Comparison of ENCODE assay signal across 14 cellular contexts in genomic region chr13:40598599-40598998, GRCh38.
DNase-seq lines count a peak whose midpoint lies in the region; ATAC-seq, FAIRE-seq and TF ChIP-seq lines count a peak whose summit lies in the region.
"Had no signal": no experiment of that assay in that cellular context is flagged by ENCODE, and none has a peak within 500 bp of the region (broad histone marks: within the 10 kb centered on the region; RNA-seq: fewer than 3 reads in every experiment).

No MANE protein-coding gene starts in this region.

- H3F3A ChIP-seq in GM23338 (replicated peaks; ENCODE audit: low read depth) = peaks cover 3% of the 10 kb centered on the region; the same call in 1 of the 2 replicates

- WGBS in adrenal gland, 4 donors = 33 to 44% (median 38%) methylated on average over 1 of the region's 1 CpG
- 9 to 20% methylated on average over 1 of the region's 1 CpG for WGBS in pancreas, 2 donors
- 36 to 70% methylated on average over 1 of the region's 1 CpG for WGBS in upper lobe of left lung, 2 donors

- peaks cover 97% of the 10 kb centered on the region for H3K4me1 Mint-ChIP-seq in CD8-positive, alpha-beta T cell (ENCODE audit: low read depth)
- H3K4me1 Mint-ChIP-seq in GM23338 = peaks cover 82% of the 10 kb centered on the region

- H3K27ac Mint-ChIP-seq in CD8-positive, alpha-beta T cell = peak overlapping the region; percentile 88
- H3K27ac Mint-ChIP-seq in GM23338 = 0 out of 2 replicates have a peak overlapping the region, but pooled peaks have one; percentile 66

- H4K20me1 ChIP-seq in GM23338 (replicated peaks; ENCODE audit: insufficient read depth) = peaks cover 75% of the 10 kb centered on the region

- no peak for TF ChIP-seq CTCF in CD8-positive, alpha-beta T cell (IDR thresholded peaks at IDR 0.05)
- TF ChIP-seq CTCF in GM23338 (conservative IDR thresholded peaks at IDR 0.05; ENCODE audit: low read depth in 2 of 2) (no peak), adrenal gland (IDR thresholded peaks at IDR 0.05) (no peak), pancreas (IDR thresholded peaks at IDR 0.05) (no peak), ascending aorta (IDR thresholded peaks at IDR 0.05) (no peak), upper lobe of left lung (IDR thresholded peaks at IDR 0.05) (no peak)

- no peak overlapping the region for H3K4me3 ChIP-seq in CD8-positive, alpha-beta T cell (ENCODE audit: low read depth, low read length)
- H3K4me3 ChIP-seq in GM23338 (no peak overlapping the region), adrenal gland (no peak overlapping the region), pancreas (no peak overlapping the region), ascending aorta (no peak overlapping the region), upper lobe of left lung (no peak overlapping the region)
- H3K4me3 ChIP-seq: K562 had no signal

- intact Hi-C loops in CD8-positive, alpha-beta T cell (cut with DNase I, micrococcal nuclease) = loop anchor here in 1 of 2 experiments (10.0 kb wide), 1 partner anchor 914 kb away; no protein-coding TSS in a partner anchor
- intact Hi-C loops in adrenal gland (cut with DNase I) (no loop called here), pancreas (cut with DNase I) (no loop called here), ascending aorta (cut with DNase I) (no loop called here)

- CTCF ChIA-PET in CD8-positive, alpha-beta T cell (lab: Charles Lee) = interaction anchor here (1.1 kb wide), 1 partner anchor 378 kb away, joined by 3 read pairs; no protein-coding TSS in a partner anchor

- peak; percentile 59 for FAIRE-seq in pancreas (lab: Jason Lieb, UNC)
- FAIRE-seq: K562 had no signal

- POLR2A ChIA-PET in CD8-positive, alpha-beta T cell (lab: Charles Lee) = interaction anchor here (0.5 to 1.5 kb wide), 4 partner anchors 14 to 915 kb away, joined by 3 to 4 read pairs (median 4); no protein-coding TSS in a partner anchor

- H3K4me3 Mint-ChIP-seq in CD8-positive, alpha-beta T cell = peak overlapping the region; percentile 71
- H3K4me3 Mint-ChIP-seq in GM23338 = no peak overlapping the region; the same call in 2 of the 3 replicates

- H3K4me2 ChIP-seq in GM23338 = peak overlapping the region; percentile 53; the same call in 1 of the 2 replicates

- no peak overlapping the region for H2AFZ ChIP-seq in GM23338

- TF ChIP-seq EP300 in upper lobe of left lung (IDR thresholded peaks at IDR 0.05) = no peak

- no peak overlapping the region for H3K27ac ChIP-seq in CD8-positive, alpha-beta T cell (ENCODE audit: low read depth, low read length)
- H3K27ac ChIP-seq in GM23338 (ENCODE audit: low read depth) (no peak overlapping the region), adrenal gland (peak overlapping the region in 2 of 5 donors; percentile 23 to 53), pancreas (peak overlapping the region in 1 of 4 donors; percentile 58), ascending aorta (no peak overlapping the region), upper lobe of left lung (no peak overlapping the region)

- peaks cover 100% of the 10 kb centered on the region for H3K79me2 ChIP-seq in GM23338 (replicated peaks; ENCODE audit: insufficient read depth)

- H3K9me3 Mint-ChIP-seq in CD8-positive, alpha-beta T cell = no peaks in the 10 kb centered on the region
- H3K9me3 Mint-ChIP-seq in GM23338 = no peaks in the 10 kb centered on the region

- ATAC-seq in CD8-positive, alpha-beta T cell = no peak
- ATAC-seq in GM23338 (peak; percentile 18; the same call in 2 of the 3 replicates), pancreas (peak; percentile 55 to 81 (median 75)), upper lobe of left lung (ENCODE audit: low FRiP score in 2 of 2) (no peak), HG03280 (IDR thresholded peaks at IDR 0.05; ENCODE audit: unreplicated experiment) (no peak)
- ATAC-seq: K562 had no signal

- H3K27me3 Mint-ChIP-seq in CD8-positive, alpha-beta T cell (ENCODE audit: low read depth) = no peaks in the 10 kb centered on the region
- peaks cover 7% of the 10 kb centered on the region for H3K27me3 Mint-ChIP-seq in GM23338 (ENCODE audit: insufficient read depth, low read depth, poor library complexity)

- H3K36me3 ChIP-seq in CD8-positive, alpha-beta T cell (ENCODE audit: insufficient read depth, low read length) = no peaks in the 10 kb centered on the region
- H3K36me3 ChIP-seq in GM23338 (ENCODE audit: insufficient read depth) (no peaks in the 10 kb centered on the region), adrenal gland (replicated peaks in 1 of 2) (no peaks in the 10 kb centered on the region), pancreas (no peaks in the 10 kb centered on the region), ascending aorta (no peaks in the 10 kb centered on the region), upper lobe of left lung (no peaks in the 10 kb centered on the region)

- peaks cover 3% of the 10 kb centered on the region for H3K36me3 Mint-ChIP-seq in CD8-positive, alpha-beta T cell
- H3K36me3 Mint-ChIP-seq in GM23338 (ENCODE audit: low read depth) = no peaks in the 10 kb centered on the region; the same call in 2 of the 3 replicates

- H3K4me1 ChIP-seq in CD8-positive, alpha-beta T cell (ENCODE audit: insufficient read depth, low read length) = peaks cover 94% of the 10 kb centered on the region
- H3K4me1 ChIP-seq in GM23338 (ENCODE audit: insufficient read depth) = peaks cover 84% of the 10 kb centered on the region
- peaks cover 10 to 45% of the 10 kb centered on the region in 2 donors for H3K4me1 ChIP-seq in adrenal gland (replicated peaks in 1 of 2)
- peaks cover 13 to 28% (median 19%) of the 10 kb centered on the region in 3 donors for H3K4me1 ChIP-seq in pancreas
- H3K4me1 ChIP-seq in ascending aorta = peaks cover 0 to 23% of the 10 kb centered on the region in 2 donors
- peaks cover 22 to 41% (median 30%) of the 10 kb centered on the region in 4 donors for H3K4me1 ChIP-seq in upper lobe of left lung

- TF ChIP-seq POLR2A in adrenal gland (IDR thresholded peaks at IDR 0.05) (peak in 1 of 2 donors; percentile 21), upper lobe of left lung (IDR thresholded peaks at IDR 0.05) (no peak)

- H3K9me3 ChIP-seq in CD8-positive, alpha-beta T cell (ENCODE audit: low read length) = no peaks in the 10 kb centered on the region
- H3K9me3 ChIP-seq in adrenal gland (replicated peaks in 1 of 3) (no peaks in the 10 kb centered on the region), pancreas (no peaks in the 10 kb centered on the region), ascending aorta (no peaks in the 10 kb centered on the region), upper lobe of left lung (no peaks in the 10 kb centered on the region)

- no peak for DNase-seq in CD8-positive, alpha-beta T cell
- DNase-seq in GM23338 (ENCODE audit: low spot score) = no peak
- DNase-seq in adrenal gland = peak; percentile 75 to 89 (median 83)
- DNase-seq in pancreas = peak in 1 of 6 donors; percentile 32
- DNase-seq in ascending aorta (ENCODE audit: low spot score in 2 of 2) = no peak
- DNase-seq in upper lobe of left lung = no peak
- DNase-seq in GF-D8 (lab: John Stamatoyannopoulos, UW) = no peak
- DNase-seq: GDM1, islet precursor cell, NCI-H1417 treated with DMSO at 0.1 percent for 48 hours, NCI-H510A treated with DMSO at 0.1 percent for 48 hours, T1000 had no signal

- no peaks in the 10 kb centered on the region for H3K27me3 ChIP-seq in CD8-positive, alpha-beta T cell (ENCODE audit: insufficient read depth, low read length)
- H3K27me3 ChIP-seq in GM23338 (ENCODE audit: insufficient read depth) = no peaks in the 10 kb centered on the region
- no peaks in the 10 kb centered on the region for H3K27me3 ChIP-seq in adrenal gland
- no peaks in the 10 kb centered on the region for H3K27me3 ChIP-seq in pancreas
- H3K27me3 ChIP-seq in ascending aorta = no peaks in the 10 kb centered on the region
- no peaks in the 10 kb centered on the region for H3K27me3 ChIP-seq in upper lobe of left lung

- no peaks in the 10 kb centered on the region for H3K9me2 ChIP-seq in GM23338 (ENCODE audit: insufficient read depth)

TF ChIP-seq in GM23338, 12 proteins besides CTCF, POLR2A, EP300 and RAD21 (continues in another document):
- no peak for TF ChIP-seq NANOG (IDR thresholded peaks at IDR 0.05; ENCODE audit: borderline replicate concordance)
- TF ChIP-seq ZNF114 (CRISPR knock-in tag; IDR thresholded peaks at IDR 0.05) = no peak
- no peak for TF ChIP-seq ETS1 (IDR thresholded peaks at IDR 0.05)

Comparison
In these comparisons a context has a peak if more than half of its experiments do, and no peak if none do; other contexts are left out.
1. ATAC-seq: peak in GM23338 (single experiment) and pancreas (4 of 4); none in CD8-positive, alpha-beta T cell (single experiment), upper lobe of left lung (0 of 2) and HG03280 (single experiment).
2. DNase-seq: peak in adrenal gland (7 of 7); none in CD8-positive, alpha-beta T cell (0 of 7), GM23338 (single experiment), ascending aorta (0 of 2), upper lobe of left lung (0 of 2) and GF-D8 (single experiment).